ENCODE assay signal across 15 cellular contexts in the genomic region with DNA sequence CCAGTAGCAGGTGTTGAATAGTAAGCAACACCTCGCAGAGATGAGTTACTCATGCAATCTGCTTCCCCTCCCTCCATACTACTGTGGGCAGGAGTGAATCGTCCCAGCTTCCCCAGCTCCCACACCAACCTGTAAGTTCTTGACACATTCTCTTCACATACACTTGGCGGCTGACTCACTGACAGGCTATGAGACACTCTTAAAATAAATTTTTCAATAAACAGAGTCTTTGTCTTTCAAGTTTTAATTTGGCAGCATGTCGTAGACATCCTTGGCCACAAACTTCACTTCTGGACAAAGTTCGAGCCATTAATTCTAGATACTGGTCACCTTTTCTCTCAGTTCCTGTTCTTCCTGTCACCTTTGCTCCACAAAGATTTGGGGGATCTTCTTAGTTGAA.
DNase-seq lines count a peak whose midpoint lies in the region; ATAC-seq and TF ChIP-seq lines count a peak whose summit lies in the region.
"Had no signal": no experiment of that assay in that cellular context is flagged by ENCODE, and none has a peak within 500 bp of the region (broad histone marks: within the 10 kb centered on the region; RNA-seq: fewer than 3 reads in every experiment).

No MANE protein-coding gene starts in this region.

- H3K27me3 Mint-ChIP-seq in activated T-helper 17 cell treated with anti-CD3 and anti-CD28 coated beads, Interleukin-2, amount 50 U/mL, for 72 hours = no peaks in the 10 kb centered on the region
- H3K27me3 Mint-ChIP-seq in natural killer cell (ENCODE audit: low read depth in 2 of 2) = peaks cover 6 to 8% of the 10 kb centered on the region in 2 donors
- H3K27me3 Mint-ChIP-seq: T-cell had no signal

- ATAC-seq in GM19463 (IDR thresholded peaks at IDR 0.05; ENCODE audit: unreplicated experiment) (peak; percentile 73), HG03521 (IDR thresholded peaks at IDR 0.05; ENCODE audit: unreplicated experiment) (no peak), natural killer cell (no peak), HG03196 (IDR thresholded peaks at IDR 0.05; ENCODE audit: unreplicated experiment) (no peak)
- peak; percentile 68 for ATAC-seq in activated T-helper 17 cell treated with anti-CD3 and anti-CD28 coated beads, Interleukin-2, amount 50 U/mL, for 72 hours (replicated peaks)
- ATAC-seq: T-cell had no signal

- no peak overlapping the region for H3K27ac Mint-ChIP-seq in activated T-helper 17 cell treated with anti-CD3 and anti-CD28 coated beads, Interleukin-2, amount 50 U/mL, for 72 hours
- H3K27ac Mint-ChIP-seq in natural killer cell = no peak overlapping the region
- H3K27ac Mint-ChIP-seq: T-cell had no signal

- in situ Hi-C loops in KBM-7 (cut with MboI; ENCODE audit: low pct_unique_long_range_greater_than_20kb, low sequenced_read_pairs) = no loop called here

- DNase-seq in A172 (ENCODE audit: low spot score) (peak; percentile 35), left ventricle myocardium inferior (no peak), KBM-7 (no peak), natural killer cell (no peak)
- DNase-seq: Caco-2, ovary, Peyer's patch, spleen, T-cell had no signal

- no peaks in the 10 kb centered on the region for H3K27me3 ChIP-seq in left ventricle myocardium inferior (ENCODE audit: low read depth)
- H3K27me3 ChIP-seq: dorsolateral prefrontal cortex, ovary, Peyer's patch, spleen, suprapubic skin had no signal

- no peaks in the 10 kb centered on the region for H3K4me1 Mint-ChIP-seq in activated T-helper 17 cell treated with anti-CD3 and anti-CD28 coated beads, Interleukin-2, amount 50 U/mL, for 72 hours
- H3K4me1 Mint-ChIP-seq in natural killer cell = no peaks in the 10 kb centered on the region
- H3K4me1 Mint-ChIP-seq: T-cell had no signal

- H3K36me3 ChIP-seq in left ventricle myocardium inferior = no peaks in the 10 kb centered on the region
- H3K36me3 ChIP-seq: ovary, Peyer's patch, spleen, suprapubic skin had no signal

- no peaks in the 10 kb centered on the region for H3K9me3 ChIP-seq in left ventricle myocardium inferior (replicated peaks)
- H3K9me3 ChIP-seq: Caco-2, ovary, Peyer's patch, spleen, suprapubic skin had no signal

- H3K27ac ChIP-seq in left ventricle myocardium inferior (replicated peaks) = peak overlapping the region; percentile 86
- H3K27ac ChIP-seq: ovary, Peyer's patch, spleen, suprapubic skin had no signal

- H3K4me3 Mint-ChIP-seq in activated T-helper 17 cell treated with anti-CD3 and anti-CD28 coated beads, Interleukin-2, amount 50 U/mL, for 72 hours = no peak overlapping the region
- H3K4me3 Mint-ChIP-seq in natural killer cell = no peak overlapping the region
- H3K4me3 Mint-ChIP-seq: T-cell had no signal

- H3K9me3 Mint-ChIP-seq in activated T-helper 17 cell treated with anti-CD3 and anti-CD28 coated beads, Interleukin-2, amount 50 U/mL, for 72 hours = no peaks in the 10 kb centered on the region
- H3K9me3 Mint-ChIP-seq in natural killer cell = no peaks in the 10 kb centered on the region
- H3K9me3 Mint-ChIP-seq: T-cell had no signal

- no peaks in the 10 kb centered on the region for H3K36me3 Mint-ChIP-seq in activated T-helper 17 cell treated with anti-CD3 and anti-CD28 coated beads, Interleukin-2, amount 50 U/mL, for 72 hours (ENCODE audit: low read depth)
- no peaks in the 10 kb centered on the region for H3K36me3 Mint-ChIP-seq in natural killer cell
- H3K36me3 Mint-ChIP-seq: T-cell had no signal

- TF ChIP-seq CTCF in left ventricle myocardium inferior (IDR thresholded peaks at IDR 0.05; ENCODE audit: borderline replicate concordance) (no peak), natural killer cell (IDR thresholded peaks at IDR 0.05) (no peak)

- intact Hi-C loops in left ventricle myocardium inferior (cut with micrococcal nuclease) (no loop called here), natural killer cell (cut with micrococcal nuclease) (no loop called here)

- no peak overlapping the region for H3K4me3 ChIP-seq in left ventricle myocardium inferior
- H3K4me3 ChIP-seq: dorsolateral prefrontal cortex, ovary, Peyer's patch, spleen, suprapubic skin had no signal

- H3K4me1 ChIP-seq in left ventricle myocardium inferior = peaks cover 69% of the 10 kb centered on the region
- H3K4me1 ChIP-seq: Peyer's patch had no signal

Comparison
In these comparisons a context has a peak if more than half of its experiments do, and no peak if none do; other contexts are left out.
1. ATAC-seq: peak in GM19463 (single experiment) and activated T-helper 17 cell treated with anti-CD3 and anti-CD28 coated beads, Interleukin-2, amount 50 U/mL, for 72 hours (single experiment); none in HG03521 (single experiment), natural killer cell (0 of 3) and HG03196 (single experiment).